Comparison of ENCODE assay signal across 12 cellular contexts in genomic region chr11:13009476-13009920, GRCh38. TPM values are rescaled to one million over a fixed set of nuclear protein-coding genes. Genes with fewer than 3 reads are reported as not detected.
A peak's percentile ranks its signal among the peaks of the same experiment; 100 is the strongest.
DNase-seq lines count a peak whose midpoint lies in the region; ATAC-seq and TF ChIP-seq lines count a peak whose summit lies in the region.
"Had no signal": no experiment of that assay in that cellular context is flagged by ENCODE, and none has a peak within 500 bp of the region (broad histone marks: within the 10 kb centered on the region; RNA-seq: fewer than 3 reads in every experiment).

No MANE protein-coding gene starts in this region.

- no peaks in the 10 kb centered on the region for H3K36me3 ChIP-seq in skeletal muscle satellite cell (ENCODE audit: insufficient read depth, low read length)

- peak overlapping the region; percentile 60 for H3K4me2 ChIP-seq in skeletal muscle satellite cell (ENCODE audit: low read length)

- ATAC-seq in SK-N-SH treated with all-trans-retinoic acid at 6 μM for 48 hours (peak; percentile 31; the same call in 2 of the 3 replicates), GM19455 (IDR thresholded peaks at IDR 0.05; ENCODE audit: unreplicated experiment) (no peak), HG03432 (IDR thresholded peaks at IDR 0.05; ENCODE audit: unreplicated experiment) (no peak), GM21737 (IDR thresholded peaks at IDR 0.05; ENCODE audit: unreplicated experiment) (no peak), GM19395 (IDR thresholded peaks at IDR 0.05; ENCODE audit: unreplicated experiment) (no peak)
- ATAC-seq: K562, natural killer cell had no signal

- no peak for TF ChIP-seq CTCF in GM13977 (IDR thresholded peaks at IDR 0.05; ENCODE audit: extremely low read depth, insufficient read depth, missing control alignments)

- H3K27me3 ChIP-seq in skeletal muscle satellite cell (ENCODE audit: control insufficient read depth, insufficient read depth, low read length), result peaks cover 97% of the 10 kb centered on the region

- no peaks in the 10 kb centered on the region for H3K9me3 ChIP-seq in skeletal muscle satellite cell (replicated peaks; ENCODE audit: low read length)

- H3K9ac ChIP-seq in skeletal muscle satellite cell (ENCODE audit: low read depth, low read length), result no peak overlapping the region

- in situ Hi-C loops in GM13977 (cut with MboI; ENCODE audit: low pct_unique_long_range_greater_than_20kb, low sequenced_read_pairs, unreplicated experiment), result no loop called here

- DNase-seq in GM13977 (ENCODE audit: low spot score), result peak; percentile 30
- DNase-seq: activated CD8-positive, alpha-beta memory T cell treated with anti-CD3 and anti-CD28 coated beads, Interleukin-2, amount 10 ng/mL, durations not matched to agents 7 days and 5 days; natural killer cell had no signal

- H3K4me3 ChIP-seq in iPS-11a (ENCODE audit: low read depth, low read length), result peak overlapping the region; percentile 27
- peak overlapping the region; percentile 50 for H3K4me3 ChIP-seq in skeletal muscle satellite cell (ENCODE audit: low read length)
- H3K4me3 ChIP-seq: K562 had no signal

- H3K4me1 ChIP-seq in skeletal muscle satellite cell (ENCODE audit: control insufficient read depth, insufficient read depth, low read length), result peaks cover 3% of the 10 kb centered on the region

TF ChIP-seq in SK-N-SH treated with all-trans-retinoic acid at 6 μM for 48 hours, 23 proteins besides CTCF, POLR2A, EP300 and RAD21:
- TF ChIP-seq BACH2 (CRISPR knock-in tag; IDR thresholded peaks at IDR 0.05; ENCODE audit: borderline replicate concordance) (no peak), GLIS3 (CRISPR knock-in tag; IDR thresholded peaks at IDR 0.05) (no peak), ZFP3 (CRISPR knock-in tag; IDR thresholded peaks at IDR 0.05) (no peak), ISL1 (CRISPR knock-in tag; IDR thresholded peaks at IDR 0.05) (no peak), ZNF70 (CRISPR knock-in tag; IDR thresholded peaks at IDR 0.05) (no peak), SNAI2 (CRISPR knock-in tag; IDR thresholded peaks at IDR 0.05) (no peak), ZFP30 (CRISPR knock-in tag; IDR thresholded peaks at IDR 0.05) (no peak), RARB (CRISPR knock-in tag; IDR thresholded peaks at IDR 0.05) (no peak), POU6F1 (CRISPR knock-in tag; IDR thresholded peaks at IDR 0.05; ENCODE audit: borderline replicate concordance, low read depth) (no peak), OSR1 (CRISPR knock-in tag; IDR thresholded peaks at IDR 0.05) (no peak), TCF4 (CRISPR knock-in tag; IDR thresholded peaks at IDR 0.05; ENCODE audit: borderline replicate concordance) (no peak), ZNF565 (CRISPR knock-in tag; conservative IDR thresholded peaks at IDR 0.05; ENCODE audit: low read depth) (no peak), TOX (CRISPR knock-in tag; IDR thresholded peaks at IDR 0.05; ENCODE audit: borderline replicate concordance) (no peak), ZC3H10 (CRISPR knock-in tag; IDR thresholded peaks at IDR 0.05) (no peak)
- TF ChIP-seq, protein P1, sequence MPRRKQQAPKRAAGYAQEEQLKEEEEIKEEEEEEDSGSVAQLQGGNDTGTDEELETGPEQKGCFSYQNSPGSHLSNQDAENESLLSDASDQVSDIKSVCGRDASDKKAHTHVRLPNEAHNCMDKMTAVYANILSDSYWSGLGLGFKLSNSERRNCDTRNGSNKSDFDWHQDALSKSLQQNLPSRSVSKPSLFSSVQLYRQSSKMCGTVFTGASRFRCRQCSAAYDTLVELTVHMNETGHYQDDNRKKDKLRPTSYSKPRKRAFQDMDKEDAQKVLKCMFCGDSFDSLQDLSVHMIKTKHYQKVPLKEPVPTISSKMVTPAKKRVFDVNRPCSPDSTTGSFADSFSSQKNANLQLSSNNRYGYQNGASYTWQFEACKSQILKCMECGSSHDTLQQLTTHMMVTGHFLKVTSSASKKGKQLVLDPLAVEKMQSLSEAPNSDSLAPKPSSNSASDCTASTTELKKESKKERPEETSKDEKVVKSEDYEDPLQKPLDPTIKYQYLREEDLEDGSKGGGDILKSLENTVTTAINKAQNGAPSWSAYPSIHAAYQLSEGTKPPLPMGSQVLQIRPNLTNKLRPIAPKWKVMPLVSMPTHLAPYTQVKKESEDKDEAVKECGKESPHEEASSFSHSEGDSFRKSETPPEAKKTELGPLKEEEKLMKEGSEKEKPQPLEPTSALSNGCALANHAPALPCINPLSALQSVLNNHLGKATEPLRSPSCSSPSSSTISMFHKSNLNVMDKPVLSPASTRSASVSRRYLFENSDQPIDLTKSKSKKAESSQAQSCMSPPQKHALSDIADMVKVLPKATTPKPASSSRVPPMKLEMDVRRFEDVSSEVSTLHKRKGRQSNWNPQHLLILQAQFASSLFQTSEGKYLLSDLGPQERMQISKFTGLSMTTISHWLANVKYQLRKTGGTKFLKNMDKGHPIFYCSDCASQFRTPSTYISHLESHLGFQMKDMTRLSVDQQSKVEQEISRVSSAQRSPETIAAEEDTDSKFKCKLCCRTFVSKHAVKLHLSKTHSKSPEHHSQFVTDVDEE (CRISPR knock-in tag; IDR thresholded peaks at IDR 0.05), result no peak
- TF ChIP-seq, protein P2, sequence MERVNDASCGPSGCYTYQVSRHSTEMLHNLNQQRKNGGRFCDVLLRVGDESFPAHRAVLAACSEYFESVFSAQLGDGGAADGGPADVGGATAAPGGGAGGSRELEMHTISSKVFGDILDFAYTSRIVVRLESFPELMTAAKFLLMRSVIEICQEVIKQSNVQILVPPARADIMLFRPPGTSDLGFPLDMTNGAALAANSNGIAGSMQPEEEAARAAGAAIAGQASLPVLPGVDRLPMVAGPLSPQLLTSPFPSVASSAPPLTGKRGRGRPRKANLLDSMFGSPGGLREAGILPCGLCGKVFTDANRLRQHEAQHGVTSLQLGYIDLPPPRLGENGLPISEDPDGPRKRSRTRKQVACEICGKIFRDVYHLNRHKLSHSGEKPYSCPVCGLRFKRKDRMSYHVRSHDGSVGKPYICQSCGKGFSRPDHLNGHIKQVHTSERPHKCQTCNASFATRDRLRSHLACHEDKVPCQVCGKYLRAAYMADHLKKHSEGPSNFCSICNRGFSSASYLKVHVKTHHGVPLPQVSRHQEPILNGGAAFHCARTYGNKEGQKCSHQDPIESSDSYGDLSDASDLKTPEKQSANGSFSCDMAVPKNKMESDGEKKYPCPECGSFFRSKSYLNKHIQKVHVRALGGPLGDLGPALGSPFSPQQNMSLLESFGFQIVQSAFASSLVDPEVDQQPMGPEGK (CRISPR knock-in tag; IDR thresholded peaks at IDR 0.05; ENCODE audit: borderline replicate concordance), result no peak

RNA-seq across cellular contexts. Expression of gene RASSF10, which starts 0.4 kb away (rescaled TPM):
- total RNA-seq in skeletal muscle satellite cell (2012; rRNA removed), result not detected in 2 replicates
- total RNA-seq: activated CD8-positive, alpha-beta memory T cell treated with anti-CD3 and anti-CD28 coated beads, Interleukin-2, amount 10 ng/mL, durations not matched to agents 7 days and 5 days; H4; K562; natural killer cell had no signal
